1 cellular context compared by ENCODE assay signal in genomic region chr17:17413821-17414220, GRCh38.
TF ChIP-seq lines count a peak whose summit lies in the region.

No MANE protein-coding gene starts in this region.

TF ChIP-seq in GM23338, 12 proteins besides CTCF, POLR2A, EP300 and RAD21 (continued from another document):
- no peak for TF ChIP-seq REST (IDR thresholded peaks at IDR 0.05; ENCODE audit: unreplicated experiment)
- no peak for TF ChIP-seq ZNF114 (CRISPR knock-in tag; IDR thresholded peaks at IDR 0.05)
